Comparison of ENCODE assay signal across 9 cellular contexts in the genomic region with DNA sequence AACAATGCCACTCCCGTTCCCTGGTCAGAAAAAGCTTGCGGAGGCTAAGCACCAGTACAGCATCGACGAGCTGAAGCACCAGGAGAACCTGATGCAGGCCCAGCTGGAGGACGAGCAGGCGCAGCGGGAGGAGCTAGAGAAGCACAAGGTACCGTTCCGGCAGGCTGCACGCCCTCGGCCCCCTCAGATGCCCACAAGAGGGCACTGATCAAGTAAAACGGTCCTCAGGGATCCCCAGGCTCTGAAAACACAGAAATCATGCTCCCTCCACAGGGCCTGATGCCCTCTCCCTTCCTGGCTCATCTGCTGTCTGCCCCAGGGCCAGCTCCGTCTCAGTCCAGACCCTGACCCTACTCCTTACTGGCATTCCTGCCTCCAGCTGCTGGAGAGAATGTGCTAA. TPM values are rescaled to one million over a fixed set of nuclear protein-coding genes. Genes with fewer than 3 reads are reported as not detected.
A peak's percentile ranks its signal among the peaks of the same experiment; 100 is the strongest.
DNase-seq lines count a peak whose midpoint lies in the region; ATAC-seq and TF ChIP-seq lines count a peak whose summit lies in the region.
"Had no signal": no experiment of that assay in that cellular context is flagged by ENCODE, and none has a peak within 500 bp of the region (broad histone marks: within the 10 kb centered on the region; RNA-seq: fewer than 3 reads in every experiment).

No MANE protein-coding gene starts in this region.

- H3K27ac ChIP-seq in spleen, result no peak overlapping the region
- H3K27ac ChIP-seq: neutrophil had no signal

- no peaks in the 10 kb centered on the region for H3K36me3 Mint-ChIP-seq in activated CD4-positive, alpha-beta T cell treated with anti-CD3 and anti-CD28 coated beads, Interleukin-2, amount 10 ng/mL, durations not matched to agents 24 days and 14 days (ENCODE audit: low read depth)

- no peaks in the 10 kb centered on the region for H3K27me3 Mint-ChIP-seq in activated CD4-positive, alpha-beta T cell treated with anti-CD3 and anti-CD28 coated beads, Interleukin-2, amount 10 ng/mL, durations not matched to agents 24 days and 14 days

- no peaks in the 10 kb centered on the region for H3K9me3 ChIP-seq in spleen
- H3K9me3 ChIP-seq: neutrophil had no signal

- H3K27ac Mint-ChIP-seq in activated CD4-positive, alpha-beta T cell treated with anti-CD3 and anti-CD28 coated beads, Interleukin-2, amount 10 ng/mL, durations not matched to agents 24 days and 14 days, result no peak overlapping the region

- intact Hi-C loops in activated CD4-positive, alpha-beta T cell treated with anti-CD3 and anti-CD28 coated beads, Interleukin-2, amount 10 ng/mL, durations not matched to agents 24 days and 14 days (cut with micrococcal nuclease), result no loop called here
- intact Hi-C loops in spleen (cut with DNase I; ENCODE audit: low total_unique reads), result no loop called here

- peak; percentile 46 for DNase-seq in activated CD4-positive, alpha-beta T cell treated with anti-CD3 and anti-CD28 coated beads for 48 hours
- DNase-seq in activated CD4-positive, alpha-beta T cell treated with anti-CD3 and anti-CD28 coated beads, Interleukin-2, amount 10 ng/mL, durations not matched to agents 24 days and 14 days, result no peak
- DNase-seq in RPMI8226 (peak; percentile 70), foreskin fibroblast (peak; percentile 9 to 60), spleen (peak; percentile 58), omental fat pad (ENCODE audit: low spot score) (no peak)
- no peak for DNase-seq in central memory CD4-positive, alpha-beta T cell

- no peak overlapping the region for H3K4me3 ChIP-seq in foreskin fibroblast (ENCODE audit: low read depth in 1 of 2, low read length in 2 of 2)
- no peak overlapping the region for H3K4me3 ChIP-seq in spleen

- no peaks in the 10 kb centered on the region for H3K4me1 ChIP-seq in spleen

- no peaks in the 10 kb centered on the region for H3K36me3 ChIP-seq in spleen
- H3K36me3 ChIP-seq: neutrophil had no signal

- TF ChIP-seq CTCF in foreskin fibroblast (IDR thresholded peaks at IDR 0.05; ENCODE audit: low read depth, low read length) (peak; percentile 26), spleen (IDR thresholded peaks at IDR 0.05 in 8 of 11, conservative IDR thresholded peaks at IDR 0.05 in 3 of 11) (peak in 6 of 11 experiments; percentile 8 to 38 (median 28)), omental fat pad (IDR thresholded peaks at IDR 0.05) (no peak)

- no peaks in the 10 kb centered on the region for H3K9me3 Mint-ChIP-seq in activated CD4-positive, alpha-beta T cell treated with anti-CD3 and anti-CD28 coated beads, Interleukin-2, amount 10 ng/mL, durations not matched to agents 24 days and 14 days

- TF ChIP-seq POLR2A in spleen (IDR thresholded peaks at IDR 0.05), result no peak

- H3K27me3 ChIP-seq in spleen (replicated peaks in 1 of 7), result no peaks in the 10 kb centered on the region
- H3K27me3 ChIP-seq: neutrophil had no signal

- no peaks in the 10 kb centered on the region for H3K4me1 Mint-ChIP-seq in activated CD4-positive, alpha-beta T cell treated with anti-CD3 and anti-CD28 coated beads, Interleukin-2, amount 10 ng/mL, durations not matched to agents 24 days and 14 days

- no peak overlapping the region for H3K4me3 Mint-ChIP-seq in activated CD4-positive, alpha-beta T cell treated with anti-CD3 and anti-CD28 coated beads, Interleukin-2, amount 10 ng/mL, durations not matched to agents 24 days and 14 days

- 52 to 62% (median 57%) methylated on average over 12 to 13 of the region's 13 CpGs for WGBS in spleen, 5 donors

- ATAC-seq in HG02588 (IDR thresholded peaks at IDR 0.05; ENCODE audit: unreplicated experiment) (no peak), omental fat pad (ENCODE audit: low FRiP score) (no peak)

RNA-seq across cellular contexts. Expression of a gene that starts 21.6 kb away (rescaled TPM):
- 0.42 TPM in 1 of 2 replicates, not detected in the other for total RNA-seq in activated CD4-positive, alpha-beta T cell treated with anti-CD3 and anti-CD28 coated beads, Interleukin-2, amount 10 ng/mL, durations not matched to agents 24 days and 14 days
- 1 to 10 TPM in 5 of 7 donors, under 1 TPM in 2; 0.37 to 7.3 (median 2.3) TPM for total RNA-seq in spleen
- 1 to 10 TPM in 2 of 3 donors, under 1 TPM in 1; 0.93 to 2.4 (median 2.3) TPM for polyA plus RNA-seq in spleen
- total RNA-seq in omental fat pad, result 1 to 10 TPM in 3 of 4 donors, under 1 TPM in 1; 0.60 to 4.6 (median 1.9) TPM

RNA-seq across cellular contexts. Expression of a gene that starts 22.1 kb away (rescaled TPM):
- 8.8 and 10.0 TPM in 2 replicates for total RNA-seq in activated CD4-positive, alpha-beta T cell treated with anti-CD3 and anti-CD28 coated beads, Interleukin-2, amount 10 ng/mL, durations not matched to agents 24 days and 14 days
- total RNA-seq in spleen (10 to 100 TPM; 27.0 to 82.6 (median 56.5) TPM), omental fat pad (10 to 100 TPM; 25.9 to 30.3 (median 27.6) TPM)
- 10 to 100 TPM in 1 of 3 donors, 1 to 10 TPM in 2; 5.3 to 17.6 (median 7.7) TPM for polyA plus RNA-seq in spleen

RNA-seq across cellular contexts. Expression of a gene that starts 44.7 kb away (rescaled TPM):
- total RNA-seq in activated CD4-positive, alpha-beta T cell treated with anti-CD3 and anti-CD28 coated beads, Interleukin-2, amount 10 ng/mL, durations not matched to agents 24 days and 14 days, result 31.9 and 33.1 TPM in 2 replicates
- total RNA-seq in spleen (10 to 100 TPM; 25.2 to 57.1 (median 35.5) TPM), omental fat pad (10 to 100 TPM in 2 of 4 donors, 1 to 10 TPM in 2; 9.5 to 18.4 (median 13.1) TPM)
- 10 to 100 TPM; 32.1 to 38.8 (median 38.8) TPM for polyA plus RNA-seq in spleen

RNA-seq across cellular contexts. Expression of a gene that starts 44.9 kb away (rescaled TPM):
- 9.6 and 11.3 TPM in 2 replicates for total RNA-seq in activated CD4-positive, alpha-beta T cell treated with anti-CD3 and anti-CD28 coated beads, Interleukin-2, amount 10 ng/mL, durations not matched to agents 24 days and 14 days
- total RNA-seq in spleen (10 to 100 TPM in 2 of 7 donors, 1 to 10 TPM in 5; 5.7 to 11.5 (median 9.4) TPM), omental fat pad (10 to 100 TPM in 3 of 4 donors, 1 to 10 TPM in 1; 9.8 to 20.2 (median 10.5) TPM)
- polyA plus RNA-seq in spleen, result 1 to 10 TPM; 3.0 to 3.9 (median 3.7) TPM

Comparison
In these comparisons a context has a peak if more than half of its experiments do, and no peak if none do; other contexts are left out.
1. DNase-seq: peak in activated CD4-positive, alpha-beta T cell treated with anti-CD3 and anti-CD28 coated beads for 48 hours (single experiment), RPMI8226 (single experiment), foreskin fibroblast (2 of 2) and spleen (single experiment); none in activated CD4-positive, alpha-beta T cell treated with anti-CD3 and anti-CD28 coated beads, Interleukin-2, amount 10 ng/mL, durations not matched to agents 24 days and 14 days (single experiment), central memory CD4-positive, alpha-beta T cell (single experiment) and omental fat pad (single experiment).
2. CTCF ChIP-seq: peak in foreskin fibroblast (single experiment) and spleen (6 of 11); none in omental fat pad (0 of 3).